Comparison of ENCODE assay signal across 8 cellular contexts in genomic region chr11:35663408-35663702, GRCh38. TPM values are rescaled to one million over a fixed set of nuclear protein-coding genes. Genes with fewer than 3 reads are reported as not detected.
DNase-seq lines count a peak whose midpoint lies in the region; ATAC-seq and TF ChIP-seq lines count a peak whose summit lies in the region.

No MANE protein-coding gene starts in this region.

- H3K4me1 ChIP-seq in right atrium auricular region = peaks cover 0 to 24% of the 10 kb centered on the region in 2 donors
- H3K4me1 ChIP-seq in breast epithelium = peaks cover 0 to 7% of the 10 kb centered on the region in 2 donors
- H3K4me1 ChIP-seq in mononuclear cell (ENCODE audit: insufficient read depth, low read length) = peaks cover 21% of the 10 kb centered on the region

- no peak for TF ChIP-seq CTCF in right atrium auricular region (IDR thresholded peaks at IDR 0.05)
- no peak for TF ChIP-seq CTCF in breast epithelium (IDR thresholded peaks at IDR 0.05)

- H3K27me3 ChIP-seq in right atrium auricular region = no peaks in the 10 kb centered on the region
- H3K27me3 ChIP-seq in breast epithelium = no peaks in the 10 kb centered on the region
- peaks cover 3% of the 10 kb centered on the region for H3K27me3 ChIP-seq in mononuclear cell (ENCODE audit: insufficient read depth, low read length)

- H3K4me3 ChIP-seq in right atrium auricular region (peak overlapping the region; percentile 70 to 83), breast epithelium (peak overlapping the region; percentile 71 to 99 (median 75)), mononuclear cell (ENCODE audit: low read length) (peak overlapping the region; percentile 77)

- intact Hi-C loops in left cardiac atrium (cut with DNase I) (loop anchor here in 1 of 2 donors (5.0 to 10.0 kb wide), 2 partner anchors 41 to 161 kb away; no protein-coding TSS in a partner anchor), breast epithelium (cut with DNase I; ENCODE audit: low total_unique reads) (no loop called here)

- DNase-seq in right atrium auricular region (ENCODE audit: low spot score) (no peak), left cardiac atrium (no peak), breast epithelium (ENCODE audit: low spot score in 2 of 2) (no peak), HuH-7.5 (ENCODE audit: low spot score) (no peak), NCI-H524 treated with DMSO at 0.1 percent for 48 hours (lab: John Stamatoyannopoulos, UW) (no peak), NCI-H1105 treated with DMSO at 0.1 percent for 48 hours (lab: John Stamatoyannopoulos, UW) (no peak)
- no peak for DNase-seq in NK-92 treated with Interleukin-12 subunit alpha and Interleukin-12 subunit beta, amount 100 ng/mL, for 24 hours (lab: John Stamatoyannopoulos, UW)

- peak overlapping the region; percentile 93 for H3K27ac ChIP-seq in right atrium auricular region
- peak overlapping the region; percentile 96 to 99 for H3K27ac ChIP-seq in breast epithelium

- no peak for TF ChIP-seq POLR2A in breast epithelium (IDR thresholded peaks at IDR 0.05)

- H3K36me3 ChIP-seq in right atrium auricular region = no peaks in the 10 kb centered on the region
- no peaks in the 10 kb centered on the region for H3K36me3 ChIP-seq in breast epithelium

- H3K9me3 ChIP-seq in right atrium auricular region (peaks cover 0 to 13% of the 10 kb centered on the region in 2 donors), breast epithelium (peaks cover 4 to 22% of the 10 kb centered on the region in 2 donors), mononuclear cell (ENCODE audit: low read depth, low read length) (peaks cover 36% of the 10 kb centered on the region)

- ATAC-seq in left cardiac atrium = no peak

RNA-seq across cellular contexts. Expression of gene TRIM44, which starts 0.8 kb away (rescaled TPM):
- total RNA-seq in right atrium auricular region (10 to 100 TPM; 22.1 to 35.4 TPM), left cardiac atrium (10 to 100 TPM; 35.0 to 46.0 TPM), breast epithelium (10 to 100 TPM; 31.2 to 47.0 (median 33.1) TPM), mononuclear cell (21.2 TPM)

RNA-seq across cellular contexts. Expression of gene FJX1, which starts 45.1 kb away (rescaled TPM):
- total RNA-seq in right atrium auricular region (1 to 10 TPM; 1.9 to 3.9 TPM), left cardiac atrium (1 to 10 TPM; 1.1 to 9.4 TPM), breast epithelium (10 to 100 TPM in 1 of 3 donors, 1 to 10 TPM in 2; 1.1 to 12.1 (median 8.3) TPM), mononuclear cell (not detected)
